In genomic region chr21:26966978-26967913, GRCh38 we compare ENCODE assay signal across 8 cellular contexts. TPM values are rescaled to one million over a fixed set of nuclear protein-coding genes. Genes with fewer than 3 reads are reported as not detected.
DNase-seq lines count a peak whose midpoint lies in the region; ATAC-seq, FAIRE-seq and TF ChIP-seq lines count a peak whose summit lies in the region.

TSS of gene ADAMTS5 (minus strand) at chr21:26967088. CDS start at chr21:26966391, 697 bp downstream.

- peak within 1 kb of the TSS; percentile 33 to 81 for H3K27ac ChIP-seq in testis

- FAIRE-seq in bronchial epithelial cell (lab: Jason Lieb, UNC) = no peak

- DNase-seq in BJ (ENCODE audit: low read depth) = no peak
- peak; percentile 80 for DNase-seq in M059J (ENCODE audit: low read depth)
- peak; percentile 47 for DNase-seq in bronchial epithelial cell (ENCODE audit: low read depth)
- peak; percentile 74 for DNase-seq in kidney glomerular epithelial cell (lab: John Stamatoyannopoulos, UW)
- peak; percentile 30 for DNase-seq in testis
- no peak for DNase-seq in NCI-H446 treated with DMSO at 0.1 percent for 48 hours (lab: John Stamatoyannopoulos, UW)
- no peak for DNase-seq in activated CD4-positive, alpha-beta T cell treated with anti-CD3 and anti-CD28 coated beads for 1 hour

- intact Hi-C loops in testis (cut with DNase I; ENCODE audit: low total_unique reads) = no loop called here

- no peak for ATAC-seq in GM19395 (IDR thresholded peaks at IDR 0.05; ENCODE audit: unreplicated experiment)

- H3K4me3 ChIP-seq in BJ (ENCODE audit: low read depth, low read length) (peak within 1 kb of the TSS; percentile 51), bronchial epithelial cell (ENCODE audit: low read depth, low read length) (peak within 1 kb of the TSS; percentile 37), testis (peak within 1 kb of the TSS; percentile 55 to 68)

- TF ChIP-seq CTCF in BJ (IDR thresholded peaks at IDR 0.05; ENCODE audit: insufficient read depth, low read depth, low read length) (no peak), bronchial epithelial cell (IDR thresholded peaks at IDR 0.05; ENCODE audit: insufficient read depth, low read length, severe bottlenecking) (no peak), testis (IDR thresholded peaks at IDR 0.05) (no peak)

- no peaks in the 10 kb centered on the region for H3K27me3 ChIP-seq in BJ (ENCODE audit: control insufficient read depth, insufficient read depth, low read length)
- H3K27me3 ChIP-seq in bronchial epithelial cell (ENCODE audit: control insufficient read depth, insufficient read depth, low read length) = peaks cover 15% of the 10 kb centered on the region
- H3K27me3 ChIP-seq in testis = no peaks in the 10 kb centered on the region

- 1% methylated on average over 62 to 64 of the region's 64 CpGs for WGBS in testis, 2 donors

- peaks cover 5% of the 10 kb centered on the region for H3K4me1 ChIP-seq in testis

- TF ChIP-seq POLR2A in testis (IDR thresholded peaks at IDR 0.05) = no peak

- CTCF ChIA-PET in BJ (lab: Yijun Ruan, JAX) = interaction anchor here (0.8 to 1.6 kb wide), 5 partner anchors 87 to 400 kb away, joined by 3 to 4 read pairs (median 3); no protein-coding TSS in a partner anchor

- H3K36me3 ChIP-seq in BJ (ENCODE audit: control insufficient read depth, insufficient read depth, low read length) = no peaks in the 10 kb centered on the region
- no peaks in the 10 kb centered on the region for H3K36me3 ChIP-seq in bronchial epithelial cell (ENCODE audit: control insufficient read depth, insufficient read depth, low read length)
- H3K36me3 ChIP-seq in testis (ENCODE audit: low read depth, missing control alignments) = no peaks in the 10 kb centered on the region

- no peaks in the 10 kb centered on the region for H3K9me3 ChIP-seq in testis

- POLR2A ChIA-PET in BJ (lab: Charles Lee) = interaction anchor here (0.6 kb wide), 1 partner anchor 520 kb away, joined by 8 read pairs; no protein-coding TSS in a partner anchor

RNA-seq across cellular contexts. Expression of gene ADAMTS5, which starts in this region (rescaled TPM):
- 4.2 and 5.4 TPM in 2 replicates for polyA plus RNA-seq in BJ (2011; rRNA removed)
- polyA minus RNA-seq in BJ (2011; rRNA and poly(A)+ RNA removed) = 7.3 and 7.9 TPM in 2 replicates
- 7.5 and 12.2 TPM in 2 replicates for total RNA-seq in M059J (2014; rRNA removed; shearing (Covaris generic))
- total RNA-seq in bronchial epithelial cell = 0.26 TPM in 1 of 2 replicates, not detected in the other
- 1 to 10 TPM; 1.9 to 3.7 TPM for total RNA-seq in testis
- 2.6 TPM for polyA plus RNA-seq in testis (ENCODE audit: insufficient read depth, low read depth, low replicate concordance)

Comparison
In these comparisons a context has a peak if more than half of its experiments do, and no peak if none do; other contexts are left out.
1. Peak in DNase-seq and H3K4me3 ChIP-seq in bronchial epithelial cell; RNA of the gene not detected or under 1 TPM.
2. DNase-seq: peak in M059J (single experiment), kidney glomerular epithelial cell (single experiment) and testis (single experiment); none in BJ (single experiment), NCI-H446 treated with DMSO at 0.1 percent for 48 hours (single experiment) and activated CD4-positive, alpha-beta T cell treated with anti-CD3 and anti-CD28 coated beads for 1 hour (single experiment).
3. Peak in every context shown above with its lines, with median percentiles within 50 percentile points of each other: H3K4me3 ChIP-seq.